Comparison of ENCODE assay signal across 8 cellular contexts in the genomic region with DNA sequence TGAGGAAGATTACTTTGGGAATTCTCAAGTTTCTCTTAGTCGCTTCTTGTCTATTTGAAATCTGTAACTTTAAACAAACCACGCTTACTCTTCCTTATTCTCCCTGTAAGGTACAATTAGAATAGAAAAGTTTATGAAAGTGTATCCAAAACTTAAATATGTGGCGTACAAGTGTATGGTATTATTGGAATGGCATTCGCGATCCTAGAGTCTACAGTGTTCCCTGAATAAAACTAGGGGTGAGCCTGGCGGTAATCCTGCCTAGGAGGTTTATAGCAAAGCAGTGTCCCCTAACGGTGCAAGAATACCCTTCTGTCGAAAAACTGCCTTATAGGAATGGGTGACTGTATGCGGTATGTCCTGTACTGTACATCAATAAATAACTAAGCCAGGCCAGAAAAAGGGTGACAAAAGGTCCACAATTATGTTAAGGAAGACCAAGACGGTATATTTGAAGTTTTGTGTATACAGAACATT. TPM values are rescaled to one million over a fixed set of nuclear protein-coding genes. Genes with fewer than 3 reads are reported as not detected.
DNase-seq lines count a peak whose midpoint lies in the region; ATAC-seq, FAIRE-seq and TF ChIP-seq lines count a peak whose summit lies in the region.

No MANE protein-coding gene starts in this region.

- H3K4me3 ChIP-seq in NT2/D1 (ENCODE audit: insufficient read length, low read depth): peak overlapping the region; percentile 80
- H3K4me3 ChIP-seq in H1 (ENCODE audit: extremely low read depth in 1 of 4, insufficient read depth in 2 of 4, low read depth in 3 of 4, low read length in 4 of 4): peak overlapping the region; percentile 51 to 70 (median 60)
- H3K4me3 ChIP-seq in osteoblast (ENCODE audit: insufficient read depth, low read length): peak overlapping the region; percentile 93

- DNase-seq in NT2/D1 (ENCODE audit: low read depth, low spot score) (no peak), H1 (ENCODE audit: low read depth in 1 of 2, low spot score in 2 of 2) (no peak), osteoblast (ENCODE audit: insufficient read length, low spot score, missing footprints) (no peak), GM19239 (ENCODE audit: insufficient read length, low spot score) (no peak), AG20443 (ENCODE audit: low spot score) (no peak), NCI-H2107 (lab: John Stamatoyannopoulos, UW) (no peak)

- H3K56ac ChIP-seq in H1 (replicated peaks; ENCODE audit: insufficient read length, low read depth, low read length): no peak overlapping the region

- no peak for TF ChIP-seq EP300 in H1 (IDR thresholded peaks at IDR 0.05; ENCODE audit: borderline replicate concordance in 1 of 2, low read depth in 2 of 2, low read length in 2 of 2)

- 0 out of 2 replicates have a peak, but pooled peaks cover 2% of the 10 kb centered on the region for H3K79me1 ChIP-seq in H1 (ENCODE audit: low read depth, low read length)

- 23% methylated on average over 10 of the region's 10 CpGs; no CpG with 5 or more reads in 1 of the 2 experiments for WGBS in H1 (ENCODE audit: extremely low coverage in 1 of 2, insufficient coverage in 1 of 2, insufficient read length in 1 of 2, insufficient replicate concordance in 2 of 2, low coverage in 1 of 2, low lambda C conversion rate in 2 of 2, missing lambda C conversion rate in 1 of 2), 2 experiments

- no peak overlapping the region for H3K4ac ChIP-seq in H1 (replicated peaks; ENCODE audit: insufficient read length, low read depth, low read length)

- H4K8ac ChIP-seq in H1 (ENCODE audit: extremely low read depth, insufficient read depth, low read length): no peak overlapping the region

- H4K20me1 ChIP-seq in H1 (replicated peaks in 1 of 2; ENCODE audit: control insufficient read depth in 1 of 2, insufficient read depth in 2 of 2, low read length in 2 of 2): peaks cover 4 to 8% of the 10 kb centered on the region in 2 experiments
- H4K20me1 ChIP-seq in osteoblast (ENCODE audit: insufficient read depth, low read length): peaks cover 30% of the 10 kb centered on the region

- H3K4me2 ChIP-seq in H1 (ENCODE audit: insufficient read depth in 1 of 2, low read depth in 2 of 2, low read length in 2 of 2) (peak overlapping the region; percentile 43 to 88), osteoblast (ENCODE audit: insufficient read depth, low read length) (peak overlapping the region; percentile 96)

- H2BK120ac ChIP-seq in H1 (replicated peaks; ENCODE audit: low read depth, low read length): no peak overlapping the region

- no peak overlapping the region for H2BK5ac ChIP-seq in H1 (ENCODE audit: low read depth, low read length)

- TF ChIP-seq CTCF in H1 (IDR thresholded peaks at IDR 0.05; ENCODE audit: control extremely low read depth in 1 of 3, insufficient read depth in 1 of 3, low read depth in 1 of 3, low read length in 3 of 3) (no peak), osteoblast (IDR thresholded peaks at IDR 0.05; ENCODE audit: extremely low read depth, low read depth, low read length) (no peak)

- no peak overlapping the region for H4K91ac ChIP-seq in H1 (replicated peaks; ENCODE audit: insufficient read length, low read length)

- H2BK20ac ChIP-seq in H1 (ENCODE audit: low read length): no peak overlapping the region

- H3K9ac ChIP-seq in ES-I3 (ENCODE audit: low read depth, low read length) (peak overlapping the region; percentile 85), NT2/D1 (ENCODE audit: insufficient read length, low read depth) (peak overlapping the region; percentile 84), H1 (replicated peaks in 1 of 4; ENCODE audit: extremely low read depth in 1 of 4, low read depth in 3 of 4, low read length in 3 of 4) (peak overlapping the region in 1 of 4 experiments; percentile 79; a peak in 2 of 7 replicates)

- H3K14ac ChIP-seq in H1 (ENCODE audit: insufficient read length): no peak overlapping the region

- CTCF ChIA-PET in H1 (lab: Charles Lee; ENCODE audit: partially characterized antibody): no interaction called here

- H3K9me3 ChIP-seq in ES-I3 (ENCODE audit: control insufficient read depth, insufficient read depth, low read length) (no peaks in the 10 kb centered on the region), NT2/D1 (ENCODE audit: insufficient read depth, low read length) (peaks cover 7% of the 10 kb centered on the region), H1 (ENCODE audit: insufficient read depth in 2 of 2, low read depth in 1 of 2, low read length in 1 of 2) (0 out of 4 replicates have a peak, but pooled peaks cover 0 to 3% of the 10 kb centered on the region in 2 experiments), osteoblast (ENCODE audit: low read depth, low read length) (no peaks in the 10 kb centered on the region)

- no peak overlapping the region for H3K27ac ChIP-seq in H1 (ENCODE audit: low read depth, low read length)
- H3K27ac ChIP-seq in osteoblast (ENCODE audit: low read depth, low read length): peak overlapping the region; percentile 67

- FAIRE-seq in H1 (lab: Jason Lieb, UNC): no peak
- no peak for FAIRE-seq in GM19239 (lab: Jason Lieb, UNC)

- no peak overlapping the region for H2BK12ac ChIP-seq in H1 (ENCODE audit: low read depth, low read length)

- H4K5ac ChIP-seq in H1 (ENCODE audit: insufficient read length, low read depth, low read length): no peak overlapping the region

- no peak overlapping the region for H3K18ac ChIP-seq in H1 (ENCODE audit: extremely low read depth, low read length)

- no peak for TF ChIP-seq RAD21 in H1 (IDR thresholded peaks at IDR 0.05 in 1 of 2, conservative IDR thresholded peaks at IDR 0.05 in 1 of 2; ENCODE audit: low read depth in 2 of 2, low read length in 2 of 2)

- no peak overlapping the region for H2AK5ac ChIP-seq in H1 (ENCODE audit: low read depth, low read length)

- POLR2A ChIA-PET in H1 (lab: Charles Lee; ENCODE audit: partially characterized antibody): no interaction called here

- no peaks in the 10 kb centered on the region for H3K36me3 ChIP-seq in ES-I3 (ENCODE audit: insufficient read depth, low read length)
- peaks cover 5% of the 10 kb centered on the region for H3K36me3 ChIP-seq in NT2/D1 (ENCODE audit: insufficient read depth, insufficient read length, low read length)
- H3K36me3 ChIP-seq in H1 (ENCODE audit: control insufficient read depth in 2 of 4, insufficient read depth in 4 of 4, low read length in 3 of 4): no peaks in the 10 kb centered on the region
- H3K36me3 ChIP-seq in osteoblast (ENCODE audit: insufficient read depth, low read length): no peaks in the 10 kb centered on the region

- H2AFZ ChIP-seq in H1 (ENCODE audit: low read length): no peak overlapping the region
- H2AFZ ChIP-seq in osteoblast (ENCODE audit: low read length): peak overlapping the region; percentile 87

- H3K27me3 ChIP-seq in NT2/D1 (ENCODE audit: insufficient read depth, insufficient read length): no peaks in the 10 kb centered on the region
- H3K27me3 ChIP-seq in H1 (replicated peaks in 1 of 4; ENCODE audit: control insufficient read depth in 3 of 4, extremely low read depth in 1 of 4, insufficient read depth in 3 of 4, low read length in 3 of 4): peaks cover 0 to 16% (median 4%) of the 10 kb centered on the region in 4 experiments; a peak in 4 of 7 replicates
- H3K27me3 ChIP-seq in osteoblast (ENCODE audit: insufficient read depth, low read length): no peaks in the 10 kb centered on the region

- no peak for ATAC-seq in GM19351 (IDR thresholded peaks at IDR 0.05; ENCODE audit: unreplicated experiment)

- no peaks in the 10 kb centered on the region for H3K4me1 ChIP-seq in ES-I3 (ENCODE audit: insufficient read depth, low read length)
- no peaks in the 10 kb centered on the region for H3K4me1 ChIP-seq in NT2/D1 (ENCODE audit: insufficient read depth, insufficient read length)
- H3K4me1 ChIP-seq in H1 (replicated peaks in 1 of 4; ENCODE audit: control insufficient read depth in 3 of 4, insufficient read depth in 4 of 4, low read length in 3 of 4): peaks cover 0 to 5% (median 1%) of the 10 kb centered on the region in 4 experiments; a peak in 2 of 7 replicates
- peaks cover 13% of the 10 kb centered on the region for H3K4me1 ChIP-seq in osteoblast (ENCODE audit: insufficient read depth, low read length)

- no peak overlapping the region for H3K23ac ChIP-seq in H1 (ENCODE audit: insufficient read length)

- no peak overlapping the region for H2BK15ac ChIP-seq in H1 (ENCODE audit: low read length)

- H3K79me2 ChIP-seq in H1 (ENCODE audit: control insufficient read depth in 1 of 2, insufficient read depth in 2 of 2, low read length in 2 of 2) (peaks cover 8 to 57% of the 10 kb centered on the region in 2 experiments), osteoblast (ENCODE audit: insufficient read depth, low read length) (peaks cover 56% of the 10 kb centered on the region)

- no peaks in the 10 kb centered on the region for H3K23me2 ChIP-seq in H1 (ENCODE audit: low read depth, low read length)

- no peak for TF ChIP-seq POLR2A in H1 (IDR thresholded peaks at IDR 0.05; ENCODE audit: control extremely low read depth in 1 of 2, low read depth in 2 of 2, low read length in 2 of 2)

TF ChIP-seq in H1, 55 proteins besides CTCF, POLR2A, EP300 and RAD21 (continues in another document):
- TF ChIP-seq TBP (IDR thresholded peaks at IDR 0.05; ENCODE audit: low read depth, low read length): no peak
- no peak for TF ChIP-seq TAF7 (optimal IDR thresholded peaks at IDR 0.05; ENCODE audit: borderline replicate concordance, low read depth, low read length)
- TF ChIP-seq KDM5A (IDR thresholded peaks at IDR 0.05; ENCODE audit: low read length): no peak
- no peak for TF ChIP-seq HDAC2 (IDR thresholded peaks at IDR 0.05; ENCODE audit: borderline replicate concordance in 1 of 2, low read depth in 2 of 2, low read length in 2 of 2)

RNA-seq across cellular contexts. Expression of a gene that starts 1.2 kb away (rescaled TPM):
- total RNA-seq in H1 (2021; fragmentation: NEBNext Ultra II Directional; extraction: Animal tissue kit (Norgen Biotek cat#: 25700)): 73.8 and 74.9 TPM in 2 replicates
- polyA plus RNA-seq in H1 (2011; rRNA removed): 11.8 and 13.1 TPM in 2 replicates
- polyA plus RNA-seq in H1 (2011; cell fraction: cytosol; rRNA removed): 17.9 TPM
- polyA plus RNA-seq in H1 (2011; cell fraction: nucleus; rRNA removed): 24.2 TPM
- polyA plus RNA-seq in H1 (2012, experiment 1 of 2): 15.3 to 31.3 TPM (median 22.3 TPM) in 4 replicates
- polyA plus RNA-seq in H1 (2012, experiment 2 of 2): 1.3 TPM
- polyA plus RNA-seq in H1 (2013, experiment 1 of 2): 23.7 TPM
- polyA plus RNA-seq in H1 (2013, experiment 2 of 2): 25.2 TPM
- polyA minus RNA-seq in H1 (2011; rRNA and poly(A)+ RNA removed): 60.4 and 78.6 TPM in 2 replicates
- 43.1 TPM for polyA minus RNA-seq in H1 (2011; cell fraction: cytosol; rRNA and poly(A)+ RNA removed)
- 78.6 TPM for polyA minus RNA-seq in H1 (2011; cell fraction: nucleus; rRNA and poly(A)+ RNA removed)
- total RNA-seq in osteoblast: 92.8 and 97.4 TPM in 2 replicates

RNA-seq across cellular contexts. Expression of a gene that starts 19.4 kb away (rescaled TPM):
- total RNA-seq in H1 (2021; fragmentation: NEBNext Ultra II Directional; extraction: Animal tissue kit (Norgen Biotek cat#: 25700)): 20.2 and 22.2 TPM in 2 replicates
- polyA plus RNA-seq in H1 (2011; rRNA removed): 12.3 and 17.0 TPM in 2 replicates
- 14.7 TPM for polyA plus RNA-seq in H1 (2011; cell fraction: cytosol; rRNA removed)
- polyA plus RNA-seq in H1 (2011; cell fraction: nucleus; rRNA removed): 18.5 TPM
- polyA plus RNA-seq in H1 (2012, experiment 1 of 2): 10.5 to 16.5 TPM (median 12.9 TPM) in 4 replicates
- 19.8 TPM for polyA plus RNA-seq in H1 (2012, experiment 2 of 2)
- 7.8 TPM for polyA plus RNA-seq in H1 (2013, experiment 1 of 2)
- 8.6 TPM for polyA plus RNA-seq in H1 (2013, experiment 2 of 2)
- 16.9 and 17.8 TPM in 2 replicates for polyA minus RNA-seq in H1 (2011; rRNA and poly(A)+ RNA removed)
- 18.7 TPM for polyA minus RNA-seq in H1 (2011; cell fraction: cytosol; rRNA and poly(A)+ RNA removed)
- polyA minus RNA-seq in H1 (2011; cell fraction: nucleus; rRNA and poly(A)+ RNA removed): 9.8 TPM
- 14.8 and 16.2 TPM in 2 replicates for total RNA-seq in osteoblast
